11 cellular contexts compared by ENCODE assay signal in genomic region chr13:51825681-51826254, GRCh38. TPM values are rescaled to one million over a fixed set of nuclear protein-coding genes. Genes with fewer than 3 reads are reported as not detected.
DNase-seq lines count a peak whose midpoint lies in the region; ATAC-seq and TF ChIP-seq lines count a peak whose summit lies in the region.
"Had no signal": no experiment of that assay in that cellular context is flagged by ENCODE, and none has a peak within 500 bp of the region (broad histone marks: within the 10 kb centered on the region; RNA-seq: fewer than 3 reads in every experiment).

No MANE protein-coding gene starts in this region.

- no peak overlapping the region for H3K4me3 ChIP-seq in esophagus squamous epithelium
- H3K4me3 ChIP-seq in tibial nerve, result no peak overlapping the region

- H3K36me3 ChIP-seq in esophagus squamous epithelium (no peaks in the 10 kb centered on the region), tibial nerve (no peaks in the 10 kb centered on the region)

- H3K4me3 Mint-ChIP-seq in activated naive CD4-positive, alpha-beta T cell treated with anti-CD3 and anti-CD28 coated beads, Interleukin-2, amount 50 U/mL, for 24 hours, result peak overlapping the region; percentile 89

- H3K27me3 ChIP-seq in esophagus squamous epithelium (no peaks in the 10 kb centered on the region), tibial nerve (no peaks in the 10 kb centered on the region)

- no peaks in the 10 kb centered on the region for H3K9me3 Mint-ChIP-seq in activated naive CD4-positive, alpha-beta T cell treated with anti-CD3 and anti-CD28 coated beads, Interleukin-2, amount 50 U/mL, for 24 hours

- intact Hi-C loops in esophagus squamous epithelium (cut with DNase I), result no loop called here

- H3K9me3 ChIP-seq in esophagus squamous epithelium (no peaks in the 10 kb centered on the region), tibial nerve (no peaks in the 10 kb centered on the region)

- TF ChIP-seq EP300 in tibial nerve (IDR thresholded peaks at IDR 0.05), result no peak

- H3K4me1 ChIP-seq in esophagus squamous epithelium (peaks cover 6 to 26% (median 11%) of the 10 kb centered on the region in 3 donors), tibial nerve (peaks cover 0 to 36% (median 14%) of the 10 kb centered on the region in 4 donors)

- no peak for TF ChIP-seq CTCF in esophagus squamous epithelium (IDR thresholded peaks at IDR 0.05)
- no peak for TF ChIP-seq CTCF in tibial nerve (IDR thresholded peaks at IDR 0.05)

- ATAC-seq in HG03442 (IDR thresholded peaks at IDR 0.05; ENCODE audit: unreplicated experiment), result no peak

- H3K36me3 Mint-ChIP-seq in activated naive CD4-positive, alpha-beta T cell treated with anti-CD3 and anti-CD28 coated beads, Interleukin-2, amount 50 U/mL, for 24 hours, result no peaks in the 10 kb centered on the region

- DNase-seq in activated naive CD4-positive, alpha-beta T cell treated with anti-CD3 and anti-CD28 coated beads, Interleukin-2, amount 50 U/mL, for 16 hours, result no peak
- DNase-seq in NOMO-1 treated with dmso at 0.1 percent for 144 hours (lab: John Stamatoyannopoulos, UW; ENCODE audit: unreplicated experiment), result peak; percentile 36
- no peak for DNase-seq in esophagus squamous epithelium (lab: John Stamatoyannopoulos, UW)
- DNase-seq in tibial nerve (ENCODE audit: low spot score in 2 of 2), result no peak
- DNase-seq in dermis blood vessel endothelial cell, result no peak
- no peak for DNase-seq in stimulated activated CD8-positive, alpha-beta memory T cell treated with anti-CD3 and anti-CD28 coated beads, Interleukin-4, amount 100 ng/mL, for 48 hours
- DNase-seq: mesenchymal stem cell, posterior cingulate gyrus had no signal

- peaks cover 94% of the 10 kb centered on the region for H3K4me1 Mint-ChIP-seq in activated naive CD4-positive, alpha-beta T cell treated with anti-CD3 and anti-CD28 coated beads, Interleukin-2, amount 50 U/mL, for 24 hours

- TF ChIP-seq POLR2A in esophagus squamous epithelium (IDR thresholded peaks at IDR 0.05) (no peak), tibial nerve (IDR thresholded peaks at IDR 0.05) (no peak)

- H3K27ac ChIP-seq in esophagus squamous epithelium (peak overlapping the region in 3 of 4 donors; percentile 25 to 49 (median 47)), tibial nerve (peak overlapping the region in 3 of 4 donors; percentile 21 to 39 (median 29))

- 63 to 70% methylated on average over 7 of the region's 10 CpGs for WGBS in esophagus squamous epithelium, 2 donors
- 84 to 93% methylated on average over 10 of the region's 10 CpGs for WGBS in tibial nerve, 2 donors

- H3K27me3 Mint-ChIP-seq in activated naive CD4-positive, alpha-beta T cell treated with anti-CD3 and anti-CD28 coated beads, Interleukin-2, amount 50 U/mL, for 24 hours, result no peaks in the 10 kb centered on the region

- H3K27ac Mint-ChIP-seq in activated naive CD4-positive, alpha-beta T cell treated with anti-CD3 and anti-CD28 coated beads, Interleukin-2, amount 50 U/mL, for 24 hours, result peak overlapping the region; percentile 99

RNA-seq across cellular contexts. Expression of gene TMEM272, which starts 19.2 kb away (rescaled TPM):
- not detected for total RNA-seq in esophagus squamous epithelium
- total RNA-seq in tibial nerve, result not detected
- total RNA-seq in dermis blood vessel endothelial cell, result not detected in 2 replicates
- total RNA-seq: H4 had no signal

RNA-seq across cellular contexts. Expression of gene DHRS12, which starts 21.8 kb away (rescaled TPM):
- total RNA-seq in esophagus squamous epithelium (10 to 100 TPM in 1 of 4 donors, 1 to 10 TPM in 3; 4.7 to 11.3 (median 7.9) TPM), tibial nerve (10 to 100 TPM; 12.3 to 19.5 (median 16.7) TPM), dermis blood vessel endothelial cell (5.0 and 7.1 TPM in 2 replicates)

RNA-seq across cellular contexts. Expression of gene CCDC70, which starts 36.0 kb away (rescaled TPM):
- total RNA-seq in esophagus squamous epithelium, result not detected
- total RNA-seq in tibial nerve, result not detected
- total RNA-seq in dermis blood vessel endothelial cell, result not detected in 2 replicates
- total RNA-seq: H4 had no signal
